In genomic region chr4:118834070-118834469, GRCh38 we compare ENCODE assay signal across 1 cellular context.
A peak's percentile ranks its signal among the peaks of the same experiment; 100 is the strongest.
TF ChIP-seq lines count a peak whose summit lies in the region.

No MANE protein-coding gene starts in this region.

TF ChIP-seq in A549, 52 proteins besides CTCF, POLR2A, EP300 and RAD21:
- TF ChIP-seq REST (IDR thresholded peaks at IDR 0.05) = no peak
- TF ChIP-seq FOSL2 (IDR thresholded peaks at IDR 0.05) = no peak
- peak; percentile 17; the same call in 1 of the 2 replicates for TF ChIP-seq FOSL2 (CRISPR knock-in tag; IDR thresholded peaks at IDR 0.05)
